Comparison of ENCODE assay signal across 13 cellular contexts in genomic region chr6:167849846-167850459, GRCh38. TPM values are rescaled to one million over a fixed set of nuclear protein-coding genes. Genes with fewer than 3 reads are reported as not detected.
A peak's percentile ranks its signal among the peaks of the same experiment; 100 is the strongest.
DNase-seq lines count a peak whose midpoint lies in the region; ATAC-seq and TF ChIP-seq lines count a peak whose summit lies in the region.
"Had no signal": no experiment of that assay in that cellular context is flagged by ENCODE, and none has a peak within 500 bp of the region (broad histone marks: within the 10 kb centered on the region; RNA-seq: fewer than 3 reads in every experiment).

No MANE protein-coding gene starts in this region.

- peak; percentile 86 for DNase-seq in GM23338 (ENCODE audit: low spot score)
- DNase-seq in RWPE1 (ENCODE audit: low spot score): peak; percentile 68
- DNase-seq in foreskin keratinocyte: peak; percentile 85 to 94
- peak; percentile 59 for DNase-seq in prostate gland (ENCODE audit: low spot score)
- no peak for DNase-seq in activated CD4-positive, alpha-beta T cell treated with anti-CD3 and anti-CD28 coated beads for 36 hours
- DNase-seq: GOT3; ovary; SHP77 treated with DMSO at 0.1 percent for 48 hours; stimulated activated naive CD8-positive, alpha-beta T cell treated with anti-CD3 and anti-CD28 coated beads, Interleukin-15, Interleukin-2, amounts not matched to agents 100 U/mL and 50 U/mL, for 24 hours had no signal

- peaks cover 83% of the 10 kb centered on the region for H3K4me1 Mint-ChIP-seq in GM23338
- H3K4me1 Mint-ChIP-seq in activated CD4-positive, alpha-beta T cell treated with anti-CD3 and anti-CD28 coated beads for 36 hours: no peaks in the 10 kb centered on the region

- no peaks in the 10 kb centered on the region for H3K36me3 ChIP-seq in GM23338 (ENCODE audit: insufficient read depth)
- no peaks in the 10 kb centered on the region for H3K36me3 ChIP-seq in prostate gland
- H3K36me3 ChIP-seq: ovary had no signal

- no peaks in the 10 kb centered on the region for H3F3A ChIP-seq in GM23338 (replicated peaks; ENCODE audit: low read depth)

- WGBS in prostate gland: 34% methylated on average over 4 of the region's 4 CpGs

- no peaks in the 10 kb centered on the region for H3K27me3 ChIP-seq in GM23338 (ENCODE audit: insufficient read depth)
- no peaks in the 10 kb centered on the region for H3K27me3 ChIP-seq in foreskin keratinocyte
- no peaks in the 10 kb centered on the region for H3K27me3 ChIP-seq in prostate gland (replicated peaks; ENCODE audit: insufficient read depth)
- H3K27me3 ChIP-seq: ovary had no signal

- H3K4me1 ChIP-seq in GM23338 (ENCODE audit: insufficient read depth) (peaks cover 51% of the 10 kb centered on the region), foreskin keratinocyte (peaks cover 26% of the 10 kb centered on the region), prostate gland (replicated peaks) (no peaks in the 10 kb centered on the region)

- no peak for TF ChIP-seq POLR2A in prostate gland (IDR thresholded peaks at IDR 0.05)

- CTCF ChIA-PET in RWPE1 (lab: Yijun Ruan, JAX): no interaction called here
- CTCF ChIA-PET in activated CD4-positive, alpha-beta T cell treated with anti-CD3 and anti-CD28 coated beads for 36 hours (lab: Charles Lee): no interaction called here

- no peaks in the 10 kb centered on the region for H3K27me3 Mint-ChIP-seq in GM23338 (ENCODE audit: insufficient read depth, low read depth, poor library complexity)
- peaks cover 29% of the 10 kb centered on the region for H3K27me3 Mint-ChIP-seq in activated CD4-positive, alpha-beta T cell treated with anti-CD3 and anti-CD28 coated beads for 36 hours

- POLR2A ChIA-PET in RWPE1 (lab: Yijun Ruan, JAX; ENCODE audit: low non-redundant PET): no interaction called here
- POLR2A ChIA-PET in activated CD4-positive, alpha-beta T cell treated with anti-CD3 and anti-CD28 coated beads for 36 hours (lab: Charles Lee): no interaction called here

- no peak for TF ChIP-seq CTCF in GM23338 (conservative IDR thresholded peaks at IDR 0.05; ENCODE audit: low read depth in 2 of 2)
- TF ChIP-seq CTCF in RWPE1 (conservative IDR thresholded peaks at IDR 0.05; ENCODE audit: low read depth): no peak
- TF ChIP-seq CTCF in foreskin keratinocyte (conservative IDR thresholded peaks at IDR 0.05): no peak
- no peak for TF ChIP-seq CTCF in prostate gland (IDR thresholded peaks at IDR 0.05)

- H3K9me3 ChIP-seq in prostate gland: no peaks in the 10 kb centered on the region
- H3K9me3 ChIP-seq: ovary had no signal

- H3K4me3 Mint-ChIP-seq in GM23338: peak overlapping the region; percentile 55
- H3K4me3 Mint-ChIP-seq in activated CD4-positive, alpha-beta T cell treated with anti-CD3 and anti-CD28 coated beads for 36 hours: no peak overlapping the region
- H3K4me3 Mint-ChIP-seq: activated T-helper 1 cell treated with anti-CD3 and anti-CD28 coated beads, Interleukin-12 subunit alpha, Interleukin-12 subunit beta, Interleukin-2, Interleukin-4 antibody, amounts not matched to agents 30 ng/mL and 10 ng/mL and 1 ng/mL, durations not matched to agents 14 hours and 24 hours and 36 hours had no signal

- H3K9me2 ChIP-seq in GM23338 (ENCODE audit: insufficient read depth): no peaks in the 10 kb centered on the region

- intact Hi-C loops in prostate gland (cut with DNase I): no loop called here
- intact Hi-C loops in activated CD4-positive, alpha-beta T cell treated with anti-CD3 and anti-CD28 coated beads for 36 hours (cut with DNase I, micrococcal nuclease): no loop called here

- no peaks in the 10 kb centered on the region for H3K36me3 Mint-ChIP-seq in GM23338 (ENCODE audit: low read depth)
- H3K36me3 Mint-ChIP-seq in activated CD4-positive, alpha-beta T cell treated with anti-CD3 and anti-CD28 coated beads for 36 hours (ENCODE audit: low read depth): no peaks in the 10 kb centered on the region

- no peaks in the 10 kb centered on the region for H4K20me1 ChIP-seq in GM23338 (replicated peaks; ENCODE audit: insufficient read depth)

- H3K79me2 ChIP-seq in GM23338 (replicated peaks; ENCODE audit: insufficient read depth): peaks cover 97% of the 10 kb centered on the region

- H3K27ac ChIP-seq in GM23338 (ENCODE audit: low read depth) (peak overlapping the region; percentile 71), RWPE1 (no peak overlapping the region), foreskin keratinocyte (peak overlapping the region; percentile 95), prostate gland (peak overlapping the region; percentile 59 to 72)
- H3K27ac ChIP-seq: ovary had no signal

- peak overlapping the region; percentile 14 for H3K4me2 ChIP-seq in GM23338

- H2AFZ ChIP-seq in GM23338: no peak overlapping the region

- no peaks in the 10 kb centered on the region for H3K9me3 Mint-ChIP-seq in GM23338
- H3K9me3 Mint-ChIP-seq in activated CD4-positive, alpha-beta T cell treated with anti-CD3 and anti-CD28 coated beads for 36 hours (ENCODE audit: low read depth): no peaks in the 10 kb centered on the region
- H3K9me3 Mint-ChIP-seq: activated T-helper 1 cell treated with anti-CD3 and anti-CD28 coated beads, Interleukin-12 subunit alpha, Interleukin-12 subunit beta, Interleukin-2, Interleukin-4 antibody, amounts not matched to agents 30 ng/mL and 10 ng/mL and 1 ng/mL, durations not matched to agents 14 hours and 24 hours and 36 hours had no signal

- H3K4me3 ChIP-seq in GM23338: 0 out of 2 replicates have a peak overlapping the region, but pooled peaks have one; percentile 4
- H3K4me3 ChIP-seq in prostate gland: no peak overlapping the region
- H3K4me3 ChIP-seq: ovary had no signal

- peak overlapping the region; percentile 97 for H3K27ac Mint-ChIP-seq in GM23338
- H3K27ac Mint-ChIP-seq in activated CD4-positive, alpha-beta T cell treated with anti-CD3 and anti-CD28 coated beads for 36 hours: no peak overlapping the region
- H3K27ac Mint-ChIP-seq: activated T-helper 1 cell treated with anti-CD3 and anti-CD28 coated beads, Interleukin-12 subunit alpha, Interleukin-12 subunit beta, Interleukin-2, Interleukin-4 antibody, amounts not matched to agents 30 ng/mL and 10 ng/mL and 1 ng/mL, durations not matched to agents 14 hours and 24 hours and 36 hours had no signal

- ATAC-seq in GM23338 (peak; percentile 84), foreskin keratinocyte (peak; percentile 98), HG02884 (IDR thresholded peaks at IDR 0.05; ENCODE audit: unreplicated experiment) (no peak), GM19452 (IDR thresholded peaks at IDR 0.05; ENCODE audit: unreplicated experiment) (no peak), HG03571 (IDR thresholded peaks at IDR 0.05; ENCODE audit: unreplicated experiment) (no peak)
- ATAC-seq in activated CD4-positive, alpha-beta T cell treated with anti-CD3 and anti-CD28 coated beads for 36 hours: no peak
- ATAC-seq: stimulated activated naive CD8-positive, alpha-beta T cell treated with anti-CD3 and anti-CD28 coated beads, Interleukin-15, Interleukin-2, amounts not matched to agents 100 U/mL and 50 U/mL, for 24 hours had no signal

TF ChIP-seq in GM23338, 12 proteins besides CTCF, POLR2A, EP300 and RAD21 (continues in another document):
- no peak for TF ChIP-seq STAT1 (IDR thresholded peaks at IDR 0.05; ENCODE audit: unreplicated experiment)
- 0 out of 2 replicates have a peak, but pooled peaks have one; percentile 5 for TF ChIP-seq CREB1 (CRISPR knock-in tag; IDR thresholded peaks at IDR 0.05; ENCODE audit: low read depth)
- no peak for TF ChIP-seq ZNF114 (CRISPR knock-in tag; IDR thresholded peaks at IDR 0.05)
- TF ChIP-seq JUNB (IDR thresholded peaks at IDR 0.05; ENCODE audit: unreplicated experiment): no peak
- no peak for TF ChIP-seq NANOG (IDR thresholded peaks at IDR 0.05; ENCODE audit: borderline replicate concordance)
- TF ChIP-seq EZH2 (IDR thresholded peaks at IDR 0.05; ENCODE audit: low read depth, unreplicated experiment): no peak

RNA-seq across cellular contexts. Expression of gene AFDN, which starts 23.2 kb away (rescaled TPM):
- total RNA-seq in GM23338 (2014; rRNA removed; shearing (Covaris generic)): 200 and 208 TPM in 2 replicates
- polyA plus RNA-seq in GM23338 (2016; fragmentation: Nextera tagmentation; extraction: Ambion mirVana): 66.9 and 78.4 TPM in 2 replicates
- 64.6 and 73.1 TPM in 2 replicates for total RNA-seq in foreskin keratinocyte
- polyA plus RNA-seq in foreskin keratinocyte: 7.6 and 10.1 TPM in 2 replicates
- 100 to 1,000 TPM; 171 to 204 TPM for total RNA-seq in prostate gland
- total RNA-seq in activated CD4-positive, alpha-beta T cell treated with anti-CD3 and anti-CD28 coated beads for 36 hours: 10 to 100 TPM; 11.9 to 14.0 TPM

Comparison
In these comparisons a context has a peak if more than half of its experiments do, and no peak if none do; other contexts are left out.
1. ATAC-seq: peak in GM23338 (single experiment) and foreskin keratinocyte (single experiment); none in HG02884 (single experiment), activated CD4-positive, alpha-beta T cell treated with anti-CD3 and anti-CD28 coated beads for 36 hours (single experiment), GM19452 (single experiment) and HG03571 (single experiment).